In the genomic region with DNA sequence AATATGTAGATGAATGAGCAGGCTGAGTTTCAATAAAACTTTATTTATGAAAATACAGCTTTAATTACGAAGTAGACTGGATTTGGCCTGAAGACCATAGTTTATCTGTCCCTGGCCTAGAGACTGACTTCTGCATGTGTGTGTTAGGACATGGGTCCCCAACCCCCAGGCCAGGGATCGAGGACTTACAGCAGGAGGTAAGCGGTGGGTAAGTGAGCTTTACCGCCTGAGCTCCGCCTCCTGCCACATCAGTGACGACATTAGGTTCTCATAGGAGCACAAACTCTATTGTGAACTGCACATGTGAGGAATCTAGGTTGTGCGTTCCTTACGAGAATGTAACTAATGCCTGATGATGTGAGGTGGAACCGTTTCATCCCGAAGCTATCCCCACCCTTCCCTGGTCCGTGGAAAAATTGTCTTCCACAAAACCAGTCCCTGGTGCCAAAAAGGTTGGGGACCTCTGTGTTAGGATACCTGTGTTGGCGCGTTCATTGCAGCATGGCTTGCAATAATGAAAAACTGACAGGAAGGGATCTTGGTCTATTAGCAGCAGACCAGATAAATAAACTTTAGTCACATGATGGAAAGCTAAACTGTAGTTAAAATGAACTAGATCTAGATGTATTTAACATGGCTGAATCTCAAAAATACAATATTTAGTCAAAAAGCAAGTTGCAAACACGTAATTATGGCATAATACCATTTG, we compare ENCODE assay signal across 20 cellular contexts. TPM values are rescaled to one million over a fixed set of nuclear protein-coding genes. Genes with fewer than 3 reads are reported as not detected.
DNase-seq lines count a peak whose midpoint lies in the region; ATAC-seq and TF ChIP-seq lines count a peak whose summit lies in the region.
"Had no signal": no experiment of that assay in that cellular context is flagged by ENCODE, and none has a peak within 500 bp of the region (broad histone marks: within the 10 kb centered on the region; RNA-seq: fewer than 3 reads in every experiment).

No MANE protein-coding gene starts in this region.

- 81 to 88% methylated on average over 6 to 10 of the region's 14 CpGs for WGBS in gastroesophageal sphincter (ENCODE audit: low coverage in 1 of 2), 2 donors

- no peak for TF ChIP-seq EP300 in gastroesophageal sphincter (IDR thresholded peaks at IDR 0.05)

- peak overlapping the region in 2 of 11 experiments; percentile 2 to 96; a peak in 2 of 22 replicates for H3K27ac ChIP-seq in BLaER1 treated with 17β-estradiol and CSF1 and Interleukin-3, amounts not matched to agents 10 nM and 100 nM
- no peak overlapping the region for H3K27ac ChIP-seq in coronary artery
- no peak overlapping the region for H3K27ac ChIP-seq in gastroesophageal sphincter
- H3K27ac ChIP-seq: Peyer's patch, SJCRH30 had no signal

- peak overlapping the region in 1 of 11 experiments; percentile 18; a peak in 2 of 22 replicates for H3K9ac ChIP-seq in BLaER1 treated with 17β-estradiol and CSF1 and Interleukin-3, amounts not matched to agents 10 nM and 100 nM
- peak overlapping the region; percentile 93 for H3K9ac ChIP-seq in Loucy (ENCODE audit: low read depth, low read length, poor library complexity, severe bottlenecking)

- peak; percentile 56 for DNase-seq in coronary artery (ENCODE audit: low spot score)
- DNase-seq in mesothelial cell of epicardium (ENCODE audit: low spot score in 2 of 2, unreplicated experiment in 2 of 2) = no peak
- DNase-seq in effector memory CD8-positive, alpha-beta T cell = no peak
- DNase-seq in NCI-H345 treated with DMSO at 0.1 percent for 48 hours (lab: John Stamatoyannopoulos, UW; ENCODE audit: unreplicated experiment) = no peak
- DNase-seq: DMS79, KBM-7, NCI-H1105, NCI-H146, NCI-H2029, NCI-H2227 treated with DMSO at 0.1 percent for 48 hours, NCI-H510A treated with DMSO at 0.1 percent for 48 hours, NCI-H774, Peyer's patch, SJCRH30 had no signal

- no peaks in the 10 kb centered on the region for H3K9me3 ChIP-seq in BLaER1 treated with 17β-estradiol and CSF1 and Interleukin-3, amounts not matched to agents 10 nM and 100 nM (replicated peaks in 1 of 11)
- H3K9me3 ChIP-seq in Loucy (ENCODE audit: insufficient read depth, low read depth, low read length) = no peaks in the 10 kb centered on the region
- no peaks in the 10 kb centered on the region for H3K9me3 ChIP-seq in gastroesophageal sphincter
- H3K9me3 ChIP-seq: Peyer's patch, SJCRH30 had no signal

- no peaks in the 10 kb centered on the region for H3K27me3 ChIP-seq in BLaER1 treated with 17β-estradiol and CSF1 and Interleukin-3, amounts not matched to agents 10 nM and 100 nM
- H3K27me3 ChIP-seq in Loucy (ENCODE audit: insufficient read depth, low read length, poor library complexity, severe bottlenecking) (no peaks in the 10 kb centered on the region), gastroesophageal sphincter (no peaks in the 10 kb centered on the region)
- H3K27me3 ChIP-seq: Peyer's patch, SJCRH30 had no signal

- peaks cover 93% of the 10 kb centered on the region for H3K79me2 ChIP-seq in Loucy (ENCODE audit: insufficient read depth, low read length)

- no peaks in the 10 kb centered on the region for H3K9me2 ChIP-seq in Loucy (replicated peaks; ENCODE audit: low read depth, low read length)

- H3K4me3 Mint-ChIP-seq in mesothelial cell of epicardium = no peak overlapping the region
- H3K4me3 Mint-ChIP-seq in effector memory CD8-positive, alpha-beta T cell = no peak overlapping the region

- ATAC-seq in GM21515 (IDR thresholded peaks at IDR 0.05; ENCODE audit: unreplicated experiment) (no peak), gastroesophageal sphincter (no peak)
- ATAC-seq in effector memory CD8-positive, alpha-beta T cell (replicated peaks) = no peak
- ATAC-seq: HCT116 had no signal

- H3K4me2 ChIP-seq in BLaER1 treated with 17β-estradiol and CSF1 and Interleukin-3, amounts not matched to agents 10 nM and 100 nM = peak overlapping the region; percentile 94 to 99 (median 99); a peak in 20 of 22 replicates
- H3K4me2 ChIP-seq in Loucy (ENCODE audit: low read depth, low read length, poor library complexity, severe bottlenecking) = peak overlapping the region; percentile 93

- H3K27ac Mint-ChIP-seq in mesothelial cell of epicardium = peak overlapping the region; percentile 10
- H3K27ac Mint-ChIP-seq in effector memory CD8-positive, alpha-beta T cell = no peak overlapping the region

- no peak for TF ChIP-seq POLR2A in gastroesophageal sphincter (IDR thresholded peaks at IDR 0.05)

- H3F3A ChIP-seq in Loucy (ENCODE audit: low read depth) = no peaks in the 10 kb centered on the region

- H3K36me3 Mint-ChIP-seq in mesothelial cell of epicardium = no peaks in the 10 kb centered on the region
- peaks cover 10% of the 10 kb centered on the region for H3K36me3 Mint-ChIP-seq in effector memory CD8-positive, alpha-beta T cell (ENCODE audit: insufficient read depth)

- peak overlapping the region in 3 of 10 experiments; percentile 92 to 96 (median 93); a peak in 2 of 20 replicates for H3K4me3 ChIP-seq in BLaER1 treated with 17β-estradiol and CSF1 and Interleukin-3, amounts not matched to agents 10 nM and 100 nM
- H3K4me3 ChIP-seq in Loucy (ENCODE audit: low read length, poor library complexity, severe bottlenecking) = peak overlapping the region; percentile 81
- no peak overlapping the region for H3K4me3 ChIP-seq in coronary artery
- H3K4me3 ChIP-seq in gastroesophageal sphincter = no peak overlapping the region
- H3K4me3 ChIP-seq: Peyer's patch, SJCRH30 had no signal

- H2AFZ ChIP-seq in Loucy (ENCODE audit: low read length) = no peak overlapping the region

- peaks cover 0 to 41% (median 13%) of the 10 kb centered on the region in 11 experiments; a peak in 16 of 22 replicates for H3K36me3 ChIP-seq in BLaER1 treated with 17β-estradiol and CSF1 and Interleukin-3, amounts not matched to agents 10 nM and 100 nM
- H3K36me3 ChIP-seq in Loucy (ENCODE audit: insufficient read depth, low read length) (peaks cover 2% of the 10 kb centered on the region; the same call in 1 of the 2 replicates), gastroesophageal sphincter (peaks cover 0 to 3% of the 10 kb centered on the region in 2 donors)
- H3K36me3 ChIP-seq: SJCRH30 had no signal

- no peaks in the 10 kb centered on the region for H3K9me3 Mint-ChIP-seq in mesothelial cell of epicardium
- no peaks in the 10 kb centered on the region for H3K9me3 Mint-ChIP-seq in effector memory CD8-positive, alpha-beta T cell

- peaks cover 24% of the 10 kb centered on the region for H3K4me1 Mint-ChIP-seq in mesothelial cell of epicardium
- peaks cover 28 to 49% of the 10 kb centered on the region in 2 donors for H3K4me1 Mint-ChIP-seq in effector memory CD8-positive, alpha-beta T cell (ENCODE audit: low read depth in 2 of 2)

- TF ChIP-seq CTCF in Loucy (conservative IDR thresholded peaks at IDR 0.05; ENCODE audit: low read length) = no peak
- no peak for TF ChIP-seq CTCF in coronary artery (IDR thresholded peaks at IDR 0.05)
- TF ChIP-seq CTCF in mesothelial cell of epicardium (IDR thresholded peaks at IDR 0.05; ENCODE audit: unreplicated experiment) = no peak
- no peak for TF ChIP-seq CTCF in gastroesophageal sphincter (IDR thresholded peaks at IDR 0.05)

- H4K20me1 ChIP-seq in BLaER1 treated with 17β-estradiol and CSF1 and Interleukin-3, amounts not matched to agents 10 nM and 100 nM = peaks cover 0 to 90% (median 79%) of the 10 kb centered on the region in 11 experiments; a peak in 19 of 22 replicates
- H4K20me1 ChIP-seq in Loucy (ENCODE audit: insufficient read depth, low read length, poor library complexity, severe bottlenecking) = peaks cover 76% of the 10 kb centered on the region

- H3K4me1 ChIP-seq in BLaER1 treated with 17β-estradiol and CSF1 and Interleukin-3, amounts not matched to agents 10 nM and 100 nM = peaks cover 48 to 81% (median 64%) of the 10 kb centered on the region in 10 experiments
- H3K4me1 ChIP-seq in Loucy (ENCODE audit: insufficient read depth, low read length, poor library complexity, severe bottlenecking) (peaks cover 67% of the 10 kb centered on the region), gastroesophageal sphincter (peaks cover 0 to 29% (median 12%) of the 10 kb centered on the region in 3 donors)

- H3K27me3 Mint-ChIP-seq in mesothelial cell of epicardium (ENCODE audit: low read depth) = no peaks in the 10 kb centered on the region
- H3K27me3 Mint-ChIP-seq in effector memory CD8-positive, alpha-beta T cell = no peaks in the 10 kb centered on the region

RNA-seq across cellular contexts. Expression of a gene that starts 4.1 kb away (rescaled TPM):
- total RNA-seq in mesothelial cell of epicardium (35.6 to 38.5 TPM (median 38.4 TPM) in 3 replicates), gastroesophageal sphincter (10 to 100 TPM; 30.5 to 50.5 (median 33.3) TPM)

RNA-seq across cellular contexts. Expression of a gene that starts 22.5 kb away (rescaled TPM):
- total RNA-seq in mesothelial cell of epicardium (1.5 to 1.9 TPM (median 1.6 TPM) in 3 replicates), gastroesophageal sphincter (10 to 100 TPM; 16.5 to 28.0 (median 20.3) TPM)
- total RNA-seq: H1 had no signal
